Comparison of ENCODE assay signal across 17 cellular contexts in genomic region chr4:118833192-118833820, GRCh38. TPM values are rescaled to one million over a fixed set of nuclear protein-coding genes. Genes with fewer than 3 reads are reported as not detected.
DNase-seq lines count a peak whose midpoint lies in the region; ATAC-seq and TF ChIP-seq lines count a peak whose summit lies in the region.
"Had no signal": no experiment of that assay in that cellular context is flagged by ENCODE, and none has a peak within 500 bp of the region (broad histone marks: within the 10 kb centered on the region; RNA-seq: fewer than 3 reads in every experiment).

No MANE protein-coding gene starts in this region.

- no peaks in the 10 kb centered on the region for H3K27me3 Mint-ChIP-seq in activated T-helper 17 cell treated with anti-CD3 and anti-CD28 coated beads, Interleukin-2, amount 50 U/mL, for 72 hours

- H3K9me3 ChIP-seq in left ventricle myocardium inferior (replicated peaks) (no peaks in the 10 kb centered on the region), heart left ventricle (no peaks in the 10 kb centered on the region), thoracic aorta (no peaks in the 10 kb centered on the region)
- H3K9me3 ChIP-seq: gastroesophageal sphincter, psoas muscle, tibial artery had no signal

- no peak for TF ChIP-seq POLR2A in heart left ventricle (IDR thresholded peaks at IDR 0.05)

- H3K4me1 ChIP-seq in left ventricle myocardium inferior = peaks cover 50% of the 10 kb centered on the region
- peaks cover 0 to 57% (median 26%) of the 10 kb centered on the region in 12 donors for H3K4me1 ChIP-seq in heart left ventricle
- peaks cover 41 to 61% of the 10 kb centered on the region in 2 donors for H3K4me1 ChIP-seq in thoracic aorta (ENCODE audit: control insufficient read depth in 1 of 2, low read depth in 2 of 2)

- H3K27ac Mint-ChIP-seq in activated T-helper 17 cell treated with anti-CD3 and anti-CD28 coated beads, Interleukin-2, amount 50 U/mL, for 72 hours = no peak overlapping the region

- H3K36me3 ChIP-seq in left ventricle myocardium inferior (peaks cover 33% of the 10 kb centered on the region), heart left ventricle (peaks cover 0 to 59% (median 44%) of the 10 kb centered on the region in 9 donors), thoracic aorta (peaks cover 23% of the 10 kb centered on the region)

- peak overlapping the region; percentile 94 for H3K4me3 Mint-ChIP-seq in activated T-helper 17 cell treated with anti-CD3 and anti-CD28 coated beads, Interleukin-2, amount 50 U/mL, for 72 hours

- no peak for DNase-seq in left ventricle myocardium inferior
- DNase-seq in heart left ventricle = no peak
- no peak for DNase-seq in fibroblast of pulmonary artery (ENCODE audit: low read depth)
- no peak for DNase-seq in thoracic aorta (ENCODE audit: low spot score)
- DNase-seq: activated CD4-positive, alpha-beta T cell treated with anti-CD3 and anti-CD28 coated beads for 4 hours; activated T-cell treated with anti-CD3 and anti-CD28 coated beads, Interleukin-2, amount 50 U/mL, for 4 hours; islet precursor cell; NCI-H524 treated with DMSO at 0.1 percent for 48 hours; psoas muscle; stimulated activated CD4-positive, alpha-beta T cell treated with anti-CD3 and anti-CD28 coated beads, Interleukin-1b, Interleukin-23, amount 100 ng/mL, for 48 hours; T-helper 1 cell; tibial artery had no signal

- no peak for ATAC-seq in heart left ventricle
- ATAC-seq in activated T-helper 17 cell treated with anti-CD3 and anti-CD28 coated beads, Interleukin-2, amount 50 U/mL, for 72 hours (replicated peaks) = no peak
- no peak for ATAC-seq in thoracic aorta (ENCODE audit: insufficient number of reproducible peaks, low FRiP score, low read depth)
- no peak for ATAC-seq in GM21529 (IDR thresholded peaks at IDR 0.05; ENCODE audit: unreplicated experiment)
- ATAC-seq in HG02588 (IDR thresholded peaks at IDR 0.05; ENCODE audit: unreplicated experiment) = no peak
- ATAC-seq in GM18907 (IDR thresholded peaks at IDR 0.05; ENCODE audit: unreplicated experiment) = no peak
- ATAC-seq: activated T-cell treated with anti-CD3 and anti-CD28 coated beads, Interleukin-2, amount 50 U/mL, for 4 hours; gastroesophageal sphincter; psoas muscle had no signal

- H3K27me3 ChIP-seq in left ventricle myocardium inferior (ENCODE audit: low read depth) (no peaks in the 10 kb centered on the region), heart left ventricle (no peaks in the 10 kb centered on the region), thoracic aorta (replicated peaks; ENCODE audit: insufficient read depth) (no peaks in the 10 kb centered on the region)
- H3K27me3 ChIP-seq: gastroesophageal sphincter, tibial artery had no signal

- H3K4me3 ChIP-seq in left ventricle myocardium inferior (peak overlapping the region; percentile 99), heart left ventricle (peak overlapping the region in 3 of 12 donors; percentile 4 to 100 (median 98)), fibroblast of pulmonary artery (replicated peaks; ENCODE audit: low read depth, low read length) (peak overlapping the region; percentile 80), thoracic aorta (peak overlapping the region; percentile 97)
- H3K4me3 ChIP-seq: gastroesophageal sphincter, psoas muscle had no signal

- intact Hi-C loops in left ventricle myocardium inferior (cut with micrococcal nuclease) (no loop called here), heart left ventricle (cut with DNase I) (loop anchor here in 2 of 10 donors (10.0 kb wide), 1 partner anchor 51 kb away; the partner anchor contains the start of gene SYNPO2 (in 2 of the 2))

- H3K27ac ChIP-seq in left ventricle myocardium inferior (replicated peaks) (no peak overlapping the region), heart left ventricle (no peak overlapping the region), thoracic aorta (no peak overlapping the region)
- H3K27ac ChIP-seq: psoas muscle had no signal

- H3K9me3 Mint-ChIP-seq in activated T-helper 17 cell treated with anti-CD3 and anti-CD28 coated beads, Interleukin-2, amount 50 U/mL, for 72 hours = no peaks in the 10 kb centered on the region
- H3K9me3 Mint-ChIP-seq: activated T-cell treated with anti-CD3 and anti-CD28 coated beads, Interleukin-2, amount 50 U/mL, for 4 hours had no signal

- H3K4me1 Mint-ChIP-seq in activated T-helper 17 cell treated with anti-CD3 and anti-CD28 coated beads, Interleukin-2, amount 50 U/mL, for 72 hours = peaks cover 20% of the 10 kb centered on the region

- H3K36me3 Mint-ChIP-seq in activated T-helper 17 cell treated with anti-CD3 and anti-CD28 coated beads, Interleukin-2, amount 50 U/mL, for 72 hours (ENCODE audit: low read depth) = peaks cover 72% of the 10 kb centered on the region

- 91 to 95% (median 92%) methylated on average over 5 of the region's 5 CpGs for WGBS in heart left ventricle, 4 donors

- TF ChIP-seq CTCF in left ventricle myocardium inferior (IDR thresholded peaks at IDR 0.05; ENCODE audit: borderline replicate concordance) (no peak), heart left ventricle (IDR thresholded peaks at IDR 0.05) (no peak), fibroblast of pulmonary artery (IDR thresholded peaks at IDR 0.05; ENCODE audit: low read length, missing control alignments) (no peak), thoracic aorta (IDR thresholded peaks at IDR 0.05) (no peak)

RNA-seq across cellular contexts. Expression of gene SEC24D, which starts 2.6 kb away (rescaled TPM):
- total RNA-seq in left ventricle myocardium inferior = 10.5 TPM
- 10 to 100 TPM; 13.3 to 36.4 (median 14.8) TPM for total RNA-seq in heart left ventricle
- polyA plus RNA-seq in heart left ventricle = 10 to 100 TPM in 1 of 2 donors, 1 to 10 TPM in 1; 3.1 to 19.0 TPM
- 10 to 100 TPM; 29.8 to 45.1 TPM for total RNA-seq in activated T-helper 17 cell treated with anti-CD3 and anti-CD28 coated beads, Interleukin-2, amount 50 U/mL, for 72 hours
- total RNA-seq in thoracic aorta = 100 to 1,000 TPM in 1 of 2 donors, 10 to 100 TPM in 1; 97.7 to 108 TPM

RNA-seq across cellular contexts. Expression of gene SYNPO2, which starts 55.3 kb away (rescaled TPM):
- 239 TPM for total RNA-seq in left ventricle myocardium inferior
- 100 to 1,000 TPM; 151 to 290 (median 247) TPM for total RNA-seq in heart left ventricle
- polyA plus RNA-seq in heart left ventricle = 10 to 100 TPM; 31.2 to 72.4 TPM
- under 1 TPM; 0.32 to 0.37 TPM for total RNA-seq in activated T-helper 17 cell treated with anti-CD3 and anti-CD28 coated beads, Interleukin-2, amount 50 U/mL, for 72 hours
- 100 to 1,000 TPM; 264 to 313 TPM for total RNA-seq in thoracic aorta

Comparison
In these comparisons a context has a peak if more than half of its experiments do, and no peak if none do; other contexts are left out.
1. RNA of gene SYNPO2, which starts 55.3 kb away (total RNA-seq): 264 to 313 TPM in thoracic aorta, 151 to 290 TPM in heart left ventricle and 239 TPM in left ventricle myocardium inferior (single experiment); 0.32 to 0.37 TPM in activated T-helper 17 cell treated with anti-CD3 and anti-CD28 coated beads, Interleukin-2, amount 50 U/mL, for 72 hours; every median in the first group is over 100 times any median in the second.